In genomic region chr13:47794963-47795362, GRCh38 we compare ENCODE assay signal across 1 cellular context.
TF ChIP-seq lines count a peak whose summit lies in the region.

No MANE protein-coding gene starts in this region.

TF ChIP-seq in K562, 482 proteins besides CTCF, POLR2A, EP300 and RAD21 (continued from another document):
- TF ChIP-seq FOXA3 (CRISPR knock-in tag; conservative IDR thresholded peaks at IDR 0.05 in 1 of 2, IDR thresholded peaks at IDR 0.05 in 1 of 2) (no peak), RBM34 (IDR thresholded peaks at IDR 0.05; ENCODE audit: borderline replicate concordance, insufficient read depth, low read length) (no peak), ZFPM2 (CRISPR knock-in tag; IDR thresholded peaks at IDR 0.05) (no peak), CREM (IDR thresholded peaks at IDR 0.05; ENCODE audit: low read depth) (no peak)
